Comparison of ENCODE assay signal across 27 cellular contexts in genomic region chr10:112580267-112580666, GRCh38.
"Had no signal": no experiment of that assay in that cellular context is flagged by ENCODE, and none has a peak within 500 bp of the region (broad histone marks: within the 10 kb centered on the region; RNA-seq: fewer than 3 reads in every experiment).

No MANE protein-coding gene starts in this region.

- H3K4me1 ChIP-seq: body of pancreas had no signal

- H3K27me3 ChIP-seq: ascending aorta, body of pancreas had no signal

- H3K27me3 Mint-ChIP-seq: activated naive CD8-positive, alpha-beta T cell treated with anti-CD3 and anti-CD28 coated beads, Interleukin-2, amount 50 U/mL, for 24 hours had no signal

- ATAC-seq: activated CD8-positive, alpha-beta T cell treated with anti-CD3 and anti-CD28 coated beads, Interleukin-2, amount 10 ng/mL, durations not matched to agents 7 days and 5 days; activated naive CD4-positive, alpha-beta T cell treated with anti-CD3 and anti-CD28 coated beads, Interleukin-2, amount 50 U/mL, for 72 hours; activated naive CD8-positive, alpha-beta T cell treated with anti-CD3 and anti-CD28 coated beads, Interleukin-2, amount 50 U/mL, for 24 hours; body of pancreas; PC-3; WTC11 had no signal

- H3K9me3 Mint-ChIP-seq: activated naive CD4-positive, alpha-beta T cell treated with anti-CD3 and anti-CD28 coated beads, Interleukin-2, amount 50 U/mL, for 72 hours; activated naive CD8-positive, alpha-beta T cell treated with anti-CD3 and anti-CD28 coated beads, Interleukin-2, amount 50 U/mL, for 24 hours; activated T-helper 1 cell treated with anti-CD3 and anti-CD28 coated beads, Interleukin-12 subunit alpha, Interleukin-12 subunit beta, Interleukin-2, Interleukin-4 antibody, amounts not matched to agents 30 ng/mL and 10 ng/mL and 1 ng/mL, durations not matched to agents 14 hours and 24 hours and 36 hours; T-helper 1 cell treated with Interleukin-12 subunit alpha and Interleukin-12 subunit beta and Interleukin-4 antibody, amounts not matched to agents 30 μg/mL and 1 μg/mL, for 36 hours; WTC11 had no signal

- H3K4me3 Mint-ChIP-seq: activated CD8-positive, alpha-beta T cell treated with anti-CD3 and anti-CD28 coated beads, Interleukin-2, amount 10 ng/mL, durations not matched to agents 7 days and 5 days; activated naive CD8-positive, alpha-beta T cell treated with anti-CD3 and anti-CD28 coated beads, Interleukin-2, amount 50 U/mL, for 24 hours; activated T-helper 1 cell treated with anti-CD3 and anti-CD28 coated beads, Interleukin-12 subunit alpha, Interleukin-12 subunit beta, Interleukin-2, Interleukin-4 antibody, amounts not matched to agents 30 ng/mL and 10 ng/mL and 1 ng/mL, durations not matched to agents 14 hours and 24 hours and 36 hours; T-helper 1 cell treated with Interleukin-12 subunit alpha and Interleukin-12 subunit beta and Interleukin-4 antibody, amounts not matched to agents 30 μg/mL and 1 μg/mL, for 36 hours; WTC11 had no signal

- DNase-seq: activated CD4-positive, alpha-beta T cell treated with anti-CD3 and anti-CD28 coated beads for 48 hours; activated CD4-positive, alpha-beta T cell treated with anti-CD3 and anti-CD28 coated beads, Interleukin-2, amount 50 U/mL, for 4 hours; activated CD4-positive, CD25-positive, alpha-beta regulatory T cell treated with anti-CD3 and anti-CD28 coated beads, Interleukin-2, amount 50 U/mL, for 72 hours; activated CD8-positive, alpha-beta memory T cell treated with anti-CD3 and anti-CD28 coated beads, Interleukin-2, amount 50 U/mL, for 48 hours; activated CD8-positive, alpha-beta T cell treated with anti-CD3 and anti-CD28 coated beads, Interleukin-2, amount 10 ng/mL, durations not matched to agents 7 days and 5 days; activated effector memory CD4-positive, alpha-beta T cell treated with Interleukin-2 at 50 U/mL for 16 hours; activated naive CD4-positive, alpha-beta T cell; activated naive CD8-positive, alpha-beta T cell treated with anti-CD3 and anti-CD28 coated beads, Interleukin-2, amount 50 U/mL, for 24 hours; activated T-cell treated with anti-CD3 and anti-CD28 coated beads, Interleukin-2, amount 50 U/mL, for 1 hour; amniotic stem cell; body of pancreas; central memory CD4-positive, alpha-beta T cell; KG1; NCI-H1092; NCI-H1417 treated with DMSO at 0.1 percent for 48 hours; NCI-H1694; NCI-H2029 treated with DMSO at 0.1 percent for 48 hours; NCI-H345; NCI-H510A treated with DMSO at 0.1 percent for 48 hours; PC-3; SHP77 treated with DMSO at 0.1 percent for 48 hours had no signal

- H3K36me3 ChIP-seq: ascending aorta had no signal

- H3K36me3 Mint-ChIP-seq: activated naive CD4-positive, alpha-beta T cell treated with anti-CD3 and anti-CD28 coated beads, Interleukin-2, amount 50 U/mL, for 72 hours; WTC11 had no signal

- H3K27ac Mint-ChIP-seq: activated CD8-positive, alpha-beta T cell treated with anti-CD3 and anti-CD28 coated beads, Interleukin-2, amount 10 ng/mL, durations not matched to agents 7 days and 5 days; activated naive CD4-positive, alpha-beta T cell treated with anti-CD3 and anti-CD28 coated beads, Interleukin-2, amount 50 U/mL, for 72 hours; activated naive CD8-positive, alpha-beta T cell treated with anti-CD3 and anti-CD28 coated beads, Interleukin-2, amount 50 U/mL, for 24 hours; activated T-helper 1 cell treated with anti-CD3 and anti-CD28 coated beads, Interleukin-12 subunit alpha, Interleukin-12 subunit beta, Interleukin-2, Interleukin-4 antibody, amounts not matched to agents 30 ng/mL and 10 ng/mL and 1 ng/mL, durations not matched to agents 14 hours and 24 hours and 36 hours; T-helper 1 cell treated with Interleukin-12 subunit alpha and Interleukin-12 subunit beta and Interleukin-4 antibody, amounts not matched to agents 30 μg/mL and 1 μg/mL, for 36 hours; WTC11 had no signal

- H3K4me3 ChIP-seq: ascending aorta, body of pancreas had no signal

- FAIRE-seq: bronchial epithelial cell had no signal

- H3K4me1 Mint-ChIP-seq: activated naive CD8-positive, alpha-beta T cell treated with anti-CD3 and anti-CD28 coated beads, Interleukin-2, amount 50 U/mL, for 24 hours had no signal

- H3K27ac ChIP-seq: ascending aorta, body of pancreas had no signal

- H3K9me3 ChIP-seq: ascending aorta, body of pancreas had no signal
